ENCODE assay signal across 22 cellular contexts in the genomic region with DNA sequence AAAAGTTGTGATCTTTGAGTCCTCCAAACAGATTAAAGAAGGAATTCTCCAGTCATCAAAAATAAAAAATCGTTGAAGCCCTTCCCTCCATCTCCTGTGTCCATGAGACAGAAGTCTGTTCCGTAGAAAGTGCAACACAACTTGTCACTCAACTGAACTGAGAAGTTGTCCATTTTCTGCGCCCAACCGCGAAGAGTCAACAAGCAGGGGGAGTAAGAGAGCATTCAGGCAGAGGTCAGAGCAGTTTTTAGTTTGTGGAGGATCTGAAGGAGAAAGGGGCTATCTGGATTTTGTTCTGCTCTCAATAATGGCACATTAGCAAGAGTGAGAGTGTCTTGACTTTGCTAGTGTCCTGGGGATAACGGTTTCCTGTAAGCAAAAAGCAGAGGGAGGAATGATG.
DNase-seq lines count a peak whose midpoint lies in the region; FAIRE-seq and TF ChIP-seq lines count a peak whose summit lies in the region.
"Had no signal": no experiment of that assay in that cellular context is flagged by ENCODE, and none has a peak within 500 bp of the region (broad histone marks: within the 10 kb centered on the region; RNA-seq: fewer than 3 reads in every experiment).

No MANE protein-coding gene starts in this region.

- no peaks in the 10 kb centered on the region for H3K27me3 ChIP-seq in H9 (ENCODE audit: insufficient read depth, low read length)
- H3K27me3 ChIP-seq in endodermal cell (ENCODE audit: control insufficient read depth, insufficient read depth, low read length, poor library complexity, severe bottlenecking): no peaks in the 10 kb centered on the region
- H3K27me3 ChIP-seq: SJCRH30 had no signal

- H3K4me1 ChIP-seq in H9 (ENCODE audit: insufficient read depth, low read length) (no peaks in the 10 kb centered on the region), endodermal cell (ENCODE audit: control insufficient read depth, insufficient read depth, low read length) (no peaks in the 10 kb centered on the region)
- H3K4me1 ChIP-seq: SJCRH30 had no signal

- no peak overlapping the region for H2BK120ac ChIP-seq in H9 (ENCODE audit: low read depth, low read length, poor library complexity, severe bottlenecking)

- no peak overlapping the region for H2BK5ac ChIP-seq in H9 (ENCODE audit: insufficient read length, low read length)

- no peak overlapping the region for H2BK20ac ChIP-seq in H9 (ENCODE audit: low read depth, low read length, poor library complexity, severe bottlenecking)

- peaks cover 11 to 15% of the 10 kb centered on the region in 2 experiments; a peak in 4 of 5 replicates for H3K9me3 Mint-ChIP-seq in H9
- peaks cover 11% of the 10 kb centered on the region for H3K9me3 Mint-ChIP-seq in endodermal cell

- H3K4me3 Mint-ChIP-seq in H9 (no peak overlapping the region), endodermal cell (no peak overlapping the region)
- H3K4me3 Mint-ChIP-seq: CD4-positive, CD25-positive, alpha-beta regulatory T cell; IgD-negative memory B cell had no signal

- H3K27me3 Mint-ChIP-seq in H9 (ENCODE audit: low read depth) (no peaks in the 10 kb centered on the region; the same call in 1 of the 2 replicates), endodermal cell (ENCODE audit: insufficient read depth) (no peaks in the 10 kb centered on the region)
- H3K27me3 Mint-ChIP-seq: IgD-negative memory B cell had no signal

- no peak overlapping the region for H3K23ac ChIP-seq in H9 (ENCODE audit: insufficient read length, low read depth, low read length)

- H4K8ac ChIP-seq in H9 (replicated peaks; ENCODE audit: insufficient read length, low read depth, low read length): no peak overlapping the region

- H3K27ac Mint-ChIP-seq in H9 (no peak overlapping the region), endodermal cell (no peak overlapping the region)
- H3K27ac Mint-ChIP-seq: CD4-positive, CD25-positive, alpha-beta regulatory T cell; IgD-negative memory B cell had no signal

- peaks cover 9 to 12% (median 9%) of the 10 kb centered on the region in 3 experiments; a peak in 6 of 7 replicates for H3K36me3 Mint-ChIP-seq in H9 (ENCODE audit: insufficient read depth in 1 of 3, low read depth in 3 of 3)
- no peaks in the 10 kb centered on the region for H3K36me3 Mint-ChIP-seq in endodermal cell (ENCODE audit: low read depth)
- H3K36me3 Mint-ChIP-seq: CD4-positive, CD25-positive, alpha-beta regulatory T cell; IgD-negative memory B cell had no signal

- no peak overlapping the region for H3K4ac ChIP-seq in H9 (ENCODE audit: low read depth, low read length)

- H3K56ac ChIP-seq in H9 (ENCODE audit: insufficient read length, low read depth, low read length): no peak overlapping the region

- no peak overlapping the region for H3K9ac ChIP-seq in H9 (ENCODE audit: extremely low read depth, insufficient read length, low read length)
- no peak overlapping the region for H3K9ac ChIP-seq in endodermal cell (ENCODE audit: extremely low read depth, low read length, poor library complexity, severe bottlenecking)

- H3K27ac ChIP-seq in H9 (ENCODE audit: insufficient read length, low read depth, low read length): no peak overlapping the region
- H3K27ac ChIP-seq in endodermal cell (ENCODE audit: low read depth, low read length): no peak overlapping the region
- H3K27ac ChIP-seq: SJCRH30 had no signal

- WGBS in H9 (ENCODE audit: extremely low coverage, insufficient read length, low lambda C conversion rate): no CpG with 5 or more reads among the region's 6 CpGs
- WGBS in endodermal cell (ENCODE audit: insufficient coverage in 1 of 2, insufficient read length in 1 of 2), 2 experiments: 85 to 88% methylated on average over 4 to 6 of the region's 6 CpGs

- no peak for FAIRE-seq in frontal cortex (lab: Jason Lieb, UNC)
- FAIRE-seq: GM12891, RCC 7860 had no signal

- H4K5ac ChIP-seq in H9 (ENCODE audit: insufficient read length, low read depth, low read length): no peak overlapping the region

- no peak overlapping the region for H3T11ph ChIP-seq in H9 (ENCODE audit: low read length)

- no peak overlapping the region for H2BK12ac ChIP-seq in H9 (ENCODE audit: insufficient read length, low read depth, low read length)

- no peak overlapping the region for H3K18ac ChIP-seq in H9 (ENCODE audit: insufficient read length, low read depth, low read length)

- no peaks in the 10 kb centered on the region for H3K36me3 ChIP-seq in endodermal cell (ENCODE audit: control insufficient read depth, insufficient read depth, low read length)
- H3K36me3 ChIP-seq: MG63, SJCRH30 had no signal

- H4K91ac ChIP-seq in H9 (ENCODE audit: insufficient read length, low read depth, low read length): no peak overlapping the region

- DNase-seq in NCI-H510A treated with DMSO at 0.1 percent for 48 hours (lab: John Stamatoyannopoulos, UW): peak; percentile 45
- no peak for DNase-seq in NCI-H510A (lab: John Stamatoyannopoulos, UW)
- DNase-seq in H9: no peak
- DNase-seq in endodermal cell: no peak
- DNase-seq in amniotic stem cell (lab: John Stamatoyannopoulos, UW): no peak
- no peak for DNase-seq in LoVo (ENCODE audit: low spot score)
- no peak for DNase-seq in frontal cortex (ENCODE audit: low spot score in 2 of 2)
- DNase-seq: 8988T; CD4-positive, CD25-positive, alpha-beta regulatory T cell; EL; GF-D8; GOT3; Kasumi-1; MG63; NCI-H1048; NCI-H1417 treated with DMSO at 0.1 percent for 48 hours; NCI-H187; NCI-H748 treated with DMSO at 0.1 percent for 48 hours; SJCRH30 had no signal

- H2BK15ac ChIP-seq in H9 (ENCODE audit: low read depth, low read length): no peak overlapping the region

- no peaks in the 10 kb centered on the region for H3K9me3 ChIP-seq in H9 (ENCODE audit: control insufficient read depth, low read depth, low read length)
- H3K9me3 ChIP-seq in endodermal cell (ENCODE audit: control insufficient read depth, low read length): no peaks in the 10 kb centered on the region
- H3K9me3 ChIP-seq: MG63, SJCRH30 had no signal

- H3K79me1 ChIP-seq in H9 (ENCODE audit: insufficient read depth, low read depth, low read length, poor library complexity, severe bottlenecking): no peaks in the 10 kb centered on the region

- H3K79me2 ChIP-seq in H9 (ENCODE audit: insufficient read depth, low read length): no peaks in the 10 kb centered on the region

- no peak overlapping the region for H3K4me3 ChIP-seq in endodermal cell (ENCODE audit: low read length)
- H3K4me3 ChIP-seq: MG63, SJCRH30 had no signal

- no peak overlapping the region for H2AFZ ChIP-seq in H9 (ENCODE audit: low read length)

- H4K20me1 ChIP-seq in H9 (ENCODE audit: control insufficient read depth, insufficient read depth, insufficient read length): no peaks in the 10 kb centered on the region

- TF ChIP-seq CTCF in H9 (conservative IDR thresholded peaks at IDR 0.05) (peak; percentile 44), endodermal cell (conservative IDR thresholded peaks at IDR 0.05) (peak; percentile 39)

- H3K14ac ChIP-seq in H9 (ENCODE audit: insufficient read depth, low read length): no peak overlapping the region

- no peak overlapping the region for H3K4me2 ChIP-seq in H9 (ENCODE audit: insufficient read depth, insufficient read length, low read length)

- H3K4me1 Mint-ChIP-seq in H9: peaks cover 0 to 2% of the 10 kb centered on the region in 2 experiments; a peak in 2 of 4 replicates
- no peaks in the 10 kb centered on the region for H3K4me1 Mint-ChIP-seq in endodermal cell
- H3K4me1 Mint-ChIP-seq: CD4-positive, CD25-positive, alpha-beta regulatory T cell had no signal

- H2AK5ac ChIP-seq in H9 (ENCODE audit: insufficient read length, low read length): no peak overlapping the region

- H3K23me2 ChIP-seq in H9 (ENCODE audit: insufficient read length, low read depth, low read length, poor library complexity, severe bottlenecking): no peaks in the 10 kb centered on the region
